ENCODE assay signal across 23 cellular contexts in genomic region chr11:71065794-71066193, GRCh38.
"Had no signal": no experiment of that assay in that cellular context is flagged by ENCODE, and none has a peak within 500 bp of the region (broad histone marks: within the 10 kb centered on the region; RNA-seq: fewer than 3 reads in every experiment).

No MANE protein-coding gene starts in this region.

- ATAC-seq: HepG2, T-cell had no signal

- H3K36me3 ChIP-seq: MG63 had no signal

- H3K36me3 Mint-ChIP-seq: T-cell had no signal

- H3K9me3 Mint-ChIP-seq: T-cell had no signal

- H3K9me3 ChIP-seq: MG63, SK-N-SH had no signal

- H3K4me3 ChIP-seq: MG63 had no signal

- H3K4me1 Mint-ChIP-seq: T-cell had no signal

- DNase-seq: IMR-90, Karpas-422, MG63, NCI-H1092, NCI-H1105 treated with DMSO at 0.1 percent for 48 hours, NCI-H1417 treated with DMSO at 0.1 percent for 48 hours, NCI-H146, NCI-H1694 treated with DMSO at 0.1 percent for 48 hours, NCI-H1930, NCI-H2081, NCI-H2107, NCI-H226, NCI-H446, NCI-H510A, NCI-H524 treated with DMSO at 0.1 percent for 48 hours, NCI-H69, NCI-H774, SHP77, SK-N-SH, SW 1271, T-cell had no signal

- H3K4me3 Mint-ChIP-seq: T-cell had no signal

- H3K27ac ChIP-seq: RWPE1 had no signal

- H3K27ac Mint-ChIP-seq: T-cell had no signal
